In genomic region chr2:38398739-38399138, GRCh38 we compare ENCODE assay signal across 22 cellular contexts. TPM values are rescaled to one million over a fixed set of nuclear protein-coding genes. Genes with fewer than 3 reads are reported as not detected.
A peak's percentile ranks its signal among the peaks of the same experiment; 100 is the strongest.
DNase-seq lines count a peak whose midpoint lies in the region; ATAC-seq and TF ChIP-seq lines count a peak whose summit lies in the region.
"Had no signal": no experiment of that assay in that cellular context is flagged by ENCODE, and none has a peak within 500 bp of the region (broad histone marks: within the 10 kb centered on the region; RNA-seq: fewer than 3 reads in every experiment).

No MANE protein-coding gene starts in this region.

- TF ChIP-seq CTCF in breast epithelium (IDR thresholded peaks at IDR 0.05): no peak
- no peak for TF ChIP-seq CTCF in suprapubic skin (IDR thresholded peaks at IDR 0.05)
- no peak for TF ChIP-seq CTCF in heart right ventricle (IDR thresholded peaks at IDR 0.05)

- H3K27me3 ChIP-seq in breast epithelium: no peaks in the 10 kb centered on the region
- H3K27me3 ChIP-seq in suprapubic skin: no peaks in the 10 kb centered on the region
- H3K27me3 ChIP-seq in heart right ventricle: no peaks in the 10 kb centered on the region
- H3K27me3 ChIP-seq: BE2C had no signal

- H3K4me3 ChIP-seq in breast epithelium: no peak overlapping the region
- H3K4me3 ChIP-seq in suprapubic skin: no peak overlapping the region
- no peak overlapping the region for H3K4me3 ChIP-seq in heart right ventricle
- H3K4me3 ChIP-seq: GM23248, HAP-1 had no signal

- no peaks in the 10 kb centered on the region for H3K4me1 ChIP-seq in breast epithelium
- H3K4me1 ChIP-seq in suprapubic skin: peaks cover 21% of the 10 kb centered on the region
- H3K4me1 ChIP-seq in heart right ventricle: no peaks in the 10 kb centered on the region
- H3K4me1 ChIP-seq: BE2C had no signal

- intact Hi-C loops in breast epithelium (cut with DNase I; ENCODE audit: low total_unique reads): no loop called here
- intact Hi-C loops in heart right ventricle (cut with DNase I): no loop called here

- peak; percentile 78 for ATAC-seq in esophagus mucosa
- no peak for ATAC-seq in heart right ventricle
- ATAC-seq in HG03378 (IDR thresholded peaks at IDR 0.05; ENCODE audit: unreplicated experiment): no peak
- ATAC-seq: PC-3, SK-N-SH treated with all-trans-retinoic acid at 6 μM for 48 hours had no signal

- WGBS in suprapubic skin: 55% methylated on average over 4 of the region's 4 CpGs
- 95 to 96% methylated on average over 4 of the region's 4 CpGs for WGBS in heart right ventricle, 2 donors

- H3K9me3 ChIP-seq in breast epithelium: no peaks in the 10 kb centered on the region
- H3K9me3 ChIP-seq in suprapubic skin: no peaks in the 10 kb centered on the region
- peaks cover 0 to 12% (median 6%) of the 10 kb centered on the region in 11 donors for H3K9me3 ChIP-seq in heart right ventricle
- H3K9me3 ChIP-seq: BE2C had no signal

- TF ChIP-seq EP300 in suprapubic skin (IDR thresholded peaks at IDR 0.05): no peak

- TF ChIP-seq POLR2A in breast epithelium (IDR thresholded peaks at IDR 0.05) (no peak), suprapubic skin (IDR thresholded peaks at IDR 0.05) (no peak)

- H3K36me3 ChIP-seq in breast epithelium (no peaks in the 10 kb centered on the region), suprapubic skin (no peaks in the 10 kb centered on the region), heart right ventricle (no peaks in the 10 kb centered on the region)
- H3K36me3 ChIP-seq: BE2C, HAP-1 had no signal

- DNase-seq in NOMO-1 treated with dmso at 0.1 percent for 144 hours (lab: John Stamatoyannopoulos, UW; ENCODE audit: unreplicated experiment): peak; percentile 46
- no peak for DNase-seq in breast epithelium (ENCODE audit: low spot score in 2 of 2)
- DNase-seq in suprapubic skin (ENCODE audit: low spot score in 2 of 2): no peak
- DNase-seq in heart right ventricle: no peak
- no peak for DNase-seq in NCI-H1092 (lab: John Stamatoyannopoulos, UW)
- DNase-seq: BE2C; DMS53; GDM1; GM23248; KBM-7; NCI-H1105 treated with DMSO at 0.1 percent for 48 hours; NCI-H2029 treated with DMSO at 0.1 percent for 48 hours; NCI-H226; NCI-H524; NCI-H774; NK-92 treated with Interleukin-12 subunit alpha and Interleukin-12 subunit beta, amount 100 ng/mL, for 24 hours; PC-3; RPMI8226 had no signal

- peak overlapping the region; percentile 28 to 64 for H3K27ac ChIP-seq in breast epithelium
- peak overlapping the region; percentile 19 for H3K27ac ChIP-seq in suprapubic skin
- H3K27ac ChIP-seq in heart right ventricle: no peak overlapping the region
- H3K27ac ChIP-seq: GM23248 had no signal

RNA-seq across cellular contexts. Expression of gene ATL2, which starts 21.7 kb away (rescaled TPM):
- 100 to 1,000 TPM in 2 of 3 donors, 10 to 100 TPM in 1; 66.4 to 179 (median 159) TPM for total RNA-seq in breast epithelium
- 52.2 TPM for total RNA-seq in esophagus mucosa
- 100 to 1,000 TPM; 144 to 230 (median 170) TPM for total RNA-seq in suprapubic skin
- total RNA-seq in heart right ventricle: 10 to 100 TPM; 24.4 to 46.2 (median 31.3) TPM
- 10 to 100 TPM; 14.1 to 14.9 TPM for polyA plus RNA-seq in heart right ventricle

Comparison
In these comparisons a context has a peak if more than half of its experiments do, and no peak if none do; other contexts are left out.
1. H3K27ac ChIP-seq: peak in breast epithelium (2 of 2) and suprapubic skin (single experiment); none in heart right ventricle (0 of 10).